ENCODE assay signal across 8 cellular contexts in the genomic region with DNA sequence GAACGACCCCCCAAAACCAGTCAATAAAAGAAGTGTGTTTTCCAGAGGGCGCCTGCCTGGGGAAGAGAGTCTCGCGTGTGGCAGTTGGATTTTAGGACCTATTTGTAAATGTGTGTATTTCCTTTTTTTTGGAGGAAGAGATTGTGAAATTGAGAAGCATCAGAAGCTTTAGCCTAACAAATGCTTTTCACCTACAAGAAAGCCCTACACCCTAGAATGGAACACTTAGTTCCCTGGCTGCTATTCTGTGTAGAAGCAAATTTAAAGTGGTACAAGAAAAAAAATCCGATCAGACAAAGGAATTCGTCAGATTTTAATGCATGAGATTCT. TPM values are rescaled to one million over a fixed set of nuclear protein-coding genes. Genes with fewer than 3 reads are reported as not detected.
DNase-seq lines count a peak whose midpoint lies in the region; TF ChIP-seq lines count a peak whose summit lies in the region.

No MANE protein-coding gene starts in this region.

- H3K9me3 ChIP-seq in BLaER1 treated with 17β-estradiol and CSF1 and Interleukin-3, amounts not matched to agents 10 nM and 100 nM (replicated peaks in 1 of 11): no peaks in the 10 kb centered on the region

- peak overlapping the region; percentile 86 to 100 (median 98) for H3K4me3 ChIP-seq in BLaER1 treated with 17β-estradiol and CSF1 and Interleukin-3, amounts not matched to agents 10 nM and 100 nM
- peak overlapping the region; percentile 74 for H3K4me3 ChIP-seq in brain microvascular endothelial cell (ENCODE audit: low read depth, low read length)

- H3K9me3 Mint-ChIP-seq in IgD-negative memory B cell (no peaks in the 10 kb centered on the region), mesothelial cell of epicardium (no peaks in the 10 kb centered on the region)

- H4K20me1 ChIP-seq in BLaER1 treated with 17β-estradiol and CSF1 and Interleukin-3, amounts not matched to agents 10 nM and 100 nM: peaks cover 44 to 62% (median 57%) of the 10 kb centered on the region in 11 experiments

- no peaks in the 10 kb centered on the region for H3K27me3 ChIP-seq in BLaER1 treated with 17β-estradiol and CSF1 and Interleukin-3, amounts not matched to agents 10 nM and 100 nM
- no peaks in the 10 kb centered on the region for H3K27me3 ChIP-seq in brain microvascular endothelial cell (replicated peaks)

- H3K27ac Mint-ChIP-seq in IgD-negative memory B cell: peak overlapping the region; percentile 87 to 95 (median 94)
- peak overlapping the region; percentile 94 for H3K27ac Mint-ChIP-seq in mesothelial cell of epicardium

- peaks cover 8 to 23% (median 14%) of the 10 kb centered on the region in 3 donors for H3K4me1 Mint-ChIP-seq in IgD-negative memory B cell
- H3K4me1 Mint-ChIP-seq in mesothelial cell of epicardium: peaks cover 44% of the 10 kb centered on the region

- H3K27ac ChIP-seq in BLaER1 treated with 17β-estradiol and CSF1 and Interleukin-3, amounts not matched to agents 10 nM and 100 nM: peak overlapping the region; percentile 91 to 98 (median 95)
- no peak overlapping the region for H3K27ac ChIP-seq in brain microvascular endothelial cell

- H3K4me3 Mint-ChIP-seq in IgD-negative memory B cell: peak overlapping the region; percentile 84 to 90 (median 87)
- peak overlapping the region; percentile 89 for H3K4me3 Mint-ChIP-seq in mesothelial cell of epicardium

- TF ChIP-seq CTCF in brain microvascular endothelial cell (IDR thresholded peaks at IDR 0.05; ENCODE audit: low read depth, low read length, missing control alignments) (no peak), mesothelial cell of epicardium (IDR thresholded peaks at IDR 0.05; ENCODE audit: unreplicated experiment) (no peak)

- H3K36me3 ChIP-seq in BLaER1 treated with 17β-estradiol and CSF1 and Interleukin-3, amounts not matched to agents 10 nM and 100 nM: peaks cover 26 to 41% (median 39%) of the 10 kb centered on the region in 11 experiments
- no peaks in the 10 kb centered on the region for H3K36me3 ChIP-seq in brain microvascular endothelial cell (replicated peaks)

- H3K4me1 ChIP-seq in BLaER1 treated with 17β-estradiol and CSF1 and Interleukin-3, amounts not matched to agents 10 nM and 100 nM: peaks cover 39 to 58% (median 47%) of the 10 kb centered on the region in 10 experiments

- in situ Hi-C loops in brain microvascular endothelial cell (cut with HindIII; ENCODE audit: low pct_ligation_motif_present, low sequenced_read_pairs): no loop called here

- no peaks in the 10 kb centered on the region for H3K27me3 Mint-ChIP-seq in IgD-negative memory B cell
- no peaks in the 10 kb centered on the region for H3K27me3 Mint-ChIP-seq in mesothelial cell of epicardium (ENCODE audit: low read depth)

- H3K9ac ChIP-seq in BLaER1 treated with 17β-estradiol and CSF1 and Interleukin-3, amounts not matched to agents 10 nM and 100 nM: peak overlapping the region; percentile 91 to 98 (median 98)

- no peak for DNase-seq in brain microvascular endothelial cell
- DNase-seq in mesothelial cell of epicardium (ENCODE audit: low spot score in 2 of 2, unreplicated experiment in 2 of 2): no peak
- no peak for DNase-seq in A172 (ENCODE audit: low spot score)
- DNase-seq in COLO668 (lab: John Stamatoyannopoulos, UW; ENCODE audit: unreplicated experiment): no peak
- DNase-seq in activated CD4-positive, CD25-positive, alpha-beta regulatory T cell (lab: John Stamatoyannopoulos, UW): no peak
- no peak for DNase-seq in COLO829 (ENCODE audit: low spot score)

- peak overlapping the region; percentile 79 to 98 (median 91) for H3K4me2 ChIP-seq in BLaER1 treated with 17β-estradiol and CSF1 and Interleukin-3, amounts not matched to agents 10 nM and 100 nM

- H3K36me3 Mint-ChIP-seq in IgD-negative memory B cell (no peaks in the 10 kb centered on the region), mesothelial cell of epicardium (no peaks in the 10 kb centered on the region)

RNA-seq across cellular contexts. Expression of a gene that starts 1.4 kb away (rescaled TPM):
- 1.2 TPM for polyA plus RNA-seq in IgD-negative memory B cell
- 43.2 to 47.4 TPM (median 45.1 TPM) in 3 replicates for total RNA-seq in mesothelial cell of epicardium
- total RNA-seq in A172 (2014; rRNA removed; shearing (Covaris generic)): 11.1 and 11.4 TPM in 2 replicates
